10 cellular contexts compared by ENCODE assay signal in the genomic region with DNA sequence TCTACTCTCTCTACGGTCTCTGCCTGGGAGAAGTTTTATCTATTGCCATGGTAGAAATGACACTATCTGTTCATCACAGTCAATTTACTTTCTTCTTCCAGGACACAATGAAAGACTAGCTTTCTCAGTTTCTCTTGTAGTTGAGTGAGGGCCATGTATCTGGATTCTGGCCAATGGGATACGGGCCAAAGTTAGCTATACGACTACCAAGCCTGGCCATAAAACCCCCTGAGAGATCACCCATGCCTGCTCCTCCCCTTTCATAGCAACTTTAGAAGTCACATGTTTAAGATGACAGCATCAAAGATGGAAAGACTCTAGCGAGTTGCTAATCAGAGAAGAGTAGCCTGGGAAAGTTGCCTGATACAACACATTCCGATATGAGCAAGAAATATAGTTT.
"Had no signal": no experiment of that assay in that cellular context is flagged by ENCODE, and none has a peak within 500 bp of the region (broad histone marks: within the 10 kb centered on the region; RNA-seq: fewer than 3 reads in every experiment).

No MANE protein-coding gene starts in this region.

- DNase-seq: GM23248, GOT3, H7, HFFc6, Karpas-422, KBM-7 had no signal

- H3K4me3 ChIP-seq: GM23248, HAP-1 had no signal

- H3K9me3 Mint-ChIP-seq: IgD-negative memory B cell had no signal

- ATAC-seq: HCT116, HepG2 had no signal

- H3K36me3 ChIP-seq: HAP-1 had no signal

- H3K4me1 ChIP-seq: HAP-1 had no signal

- H3K27me3 Mint-ChIP-seq: IgD-negative memory B cell had no signal

- H3K4me3 Mint-ChIP-seq: HFFc6, IgD-negative memory B cell had no signal

- H3K27ac Mint-ChIP-seq: HFFc6, IgD-negative memory B cell had no signal
